14 cellular contexts compared by ENCODE assay signal in genomic region chr6:78615430-78615904, GRCh38.
A peak's percentile ranks its signal among the peaks of the same experiment; 100 is the strongest.
DNase-seq lines count a peak whose midpoint lies in the region; ATAC-seq, FAIRE-seq and TF ChIP-seq lines count a peak whose summit lies in the region.
"Had no signal": no experiment of that assay in that cellular context is flagged by ENCODE, and none has a peak within 500 bp of the region (broad histone marks: within the 10 kb centered on the region; RNA-seq: fewer than 3 reads in every experiment).

No MANE protein-coding gene starts in this region.

- H3K36me3 ChIP-seq in astrocyte (ENCODE audit: insufficient read depth, low read length) (no peaks in the 10 kb centered on the region), H7 (replicated peaks; ENCODE audit: control insufficient read depth, insufficient read depth, low read length) (no peaks in the 10 kb centered on the region)
- H3K36me3 ChIP-seq: SJCRH30 had no signal

- H3K27me3 Mint-ChIP-seq in astrocyte (ENCODE audit: low read depth, unreplicated experiment) (no peaks in the 10 kb centered on the region), natural killer cell (ENCODE audit: low read depth in 2 of 2) (no peaks in the 10 kb centered on the region)
- H3K27me3 Mint-ChIP-seq: B cell had no signal

- no peaks in the 10 kb centered on the region for H3K79me2 ChIP-seq in astrocyte (ENCODE audit: insufficient read depth, low read length)

- intact Hi-C loops in natural killer cell (cut with micrococcal nuclease) = no loop called here

- no peaks in the 10 kb centered on the region for H4K20me1 ChIP-seq in astrocyte (ENCODE audit: insufficient read depth, low read length)

- TF ChIP-seq CTCF in astrocyte (IDR thresholded peaks at IDR 0.05; ENCODE audit: insufficient read depth, low read depth, low read length) = no peak
- no peak for TF ChIP-seq CTCF in natural killer cell (IDR thresholded peaks at IDR 0.05)

- H3K27ac Mint-ChIP-seq in astrocyte (ENCODE audit: unreplicated experiment) = no peak overlapping the region
- H3K27ac Mint-ChIP-seq in natural killer cell = no peak overlapping the region
- H3K27ac Mint-ChIP-seq: B cell had no signal

- H3K4me3 ChIP-seq in astrocyte (ENCODE audit: insufficient read depth, low read depth, low read length) (no peak overlapping the region), H7 (ENCODE audit: insufficient read depth, low read depth, low read length) (no peak overlapping the region)
- H3K4me3 ChIP-seq: SJCRH30 had no signal

- peak overlapping the region; percentile 23 for H2AFZ ChIP-seq in astrocyte (ENCODE audit: low read depth, low read length)

- H3K4me1 Mint-ChIP-seq in astrocyte (ENCODE audit: low read depth, unreplicated experiment) (peaks cover 9% of the 10 kb centered on the region), natural killer cell (no peaks in the 10 kb centered on the region)
- H3K4me1 Mint-ChIP-seq: B cell had no signal

- peaks cover 4% of the 10 kb centered on the region for H3K4me1 ChIP-seq in astrocyte (ENCODE audit: insufficient read depth, low read length)
- H3K4me1 ChIP-seq: SJCRH30 had no signal

- H3K9me3 Mint-ChIP-seq in astrocyte (ENCODE audit: unreplicated experiment) (no peaks in the 10 kb centered on the region), natural killer cell (peaks cover 3 to 8% of the 10 kb centered on the region in 2 donors)

- peak; percentile 35 for DNase-seq in astrocyte (ENCODE audit: low read depth)
- DNase-seq in natural killer cell = no peak
- DNase-seq in NCI-H1417 (lab: John Stamatoyannopoulos, UW) = no peak
- no peak for DNase-seq in H7
- DNase-seq: aorta, NCI-H1930, SJCRH30 had no signal

- H3K36me3 Mint-ChIP-seq in astrocyte (ENCODE audit: low read depth, unreplicated experiment) = no peaks in the 10 kb centered on the region
- H3K36me3 Mint-ChIP-seq in natural killer cell = no peaks in the 10 kb centered on the region

- H3K9ac ChIP-seq in astrocyte (ENCODE audit: low read length) = no peak overlapping the region

- H3K27ac ChIP-seq in astrocyte (ENCODE audit: low read depth, low read length) = no peak overlapping the region
- H3K27ac ChIP-seq: SJCRH30 had no signal

- H3K4me2 ChIP-seq in astrocyte (ENCODE audit: low read length) = no peak overlapping the region

- peak; percentile 84 for FAIRE-seq in astrocyte (lab: Jason Lieb, UNC)
- FAIRE-seq: islet of Langerhans had no signal

- no peak overlapping the region for H3K4me3 Mint-ChIP-seq in astrocyte (ENCODE audit: unreplicated experiment)
- no peak overlapping the region for H3K4me3 Mint-ChIP-seq in natural killer cell
- H3K4me3 Mint-ChIP-seq: B cell had no signal

- no peaks in the 10 kb centered on the region for H3K9me3 ChIP-seq in astrocyte (ENCODE audit: insufficient read depth, low read depth, low read length)
- H3K9me3 ChIP-seq: SJCRH30 had no signal

- ATAC-seq in GM18499 (IDR thresholded peaks at IDR 0.05; ENCODE audit: insufficient read depth, unreplicated experiment) (peak; percentile 58), GM21526 (IDR thresholded peaks at IDR 0.05; ENCODE audit: low FRiP score, unreplicated experiment) (peak; percentile 87), HG03175 (IDR thresholded peaks at IDR 0.05; ENCODE audit: unreplicated experiment) (peak; percentile 80), natural killer cell (no peak), GM21515 (IDR thresholded peaks at IDR 0.05; ENCODE audit: unreplicated experiment) (no peak)
- ATAC-seq: esophagus mucosa had no signal

- H3K27me3 ChIP-seq in astrocyte (ENCODE audit: insufficient read depth, low read length) (no peaks in the 10 kb centered on the region), H7 (ENCODE audit: control insufficient read depth, insufficient read depth, low read length) (no peaks in the 10 kb centered on the region)
- H3K27me3 ChIP-seq: SJCRH30 had no signal

Comparison
In these comparisons a context has a peak if more than half of its experiments do, and no peak if none do; other contexts are left out.
1. ATAC-seq: peak in GM18499 (single experiment), GM21526 (single experiment) and HG03175 (single experiment); none in natural killer cell (0 of 3) and GM21515 (single experiment).